Comparison of ENCODE assay signal across 22 cellular contexts in genomic region chr11:58659404-58659803, GRCh38. TPM values are rescaled to one million over a fixed set of nuclear protein-coding genes. Genes with fewer than 3 reads are reported as not detected.
DNase-seq lines count a peak whose midpoint lies in the region; ATAC-seq, FAIRE-seq and TF ChIP-seq lines count a peak whose summit lies in the region.
"Had no signal": no experiment of that assay in that cellular context is flagged by ENCODE, and none has a peak within 500 bp of the region (broad histone marks: within the 10 kb centered on the region; RNA-seq: fewer than 3 reads in every experiment).

No MANE protein-coding gene starts in this region.

- DNase-seq in Daoy (ENCODE audit: low read depth) (peak; percentile 43), PC-3 (peak; percentile 98), small intestine (peak; percentile 93), left lobe of liver (ENCODE audit: low spot score) (no peak), NOMO-1 treated with dmso at 0.1 percent for 144 hours (lab: John Stamatoyannopoulos, UW; ENCODE audit: unreplicated experiment) (no peak), uterus (no peak)
- DNase-seq: activated CD4-positive, alpha-beta memory T cell treated with anti-CD3 and anti-CD28 coated beads for 36 hours; activated CD8-positive, alpha-beta memory T cell treated with anti-CD3 and anti-CD28 coated beads, Interleukin-2, amount 50 U/mL, for 48 hours; CD4-positive, CD25-positive, alpha-beta regulatory T cell; GDM1; NCI-H1694; NCI-H2171; NCI-H524; nephron progenitor cell; right lobe of liver; stomach; tibial artery had no signal

- peak overlapping the region; percentile 85 for H3K27ac ChIP-seq in PC-3 (ENCODE audit: low read length)
- H3K27ac ChIP-seq in small intestine (ENCODE audit: low read depth in 1 of 2, low read length in 1 of 2): no peak overlapping the region
- H3K27ac ChIP-seq in uterus: no peak overlapping the region
- H3K27ac ChIP-seq: ascending aorta, parathyroid adenoma, right lobe of liver, tibial artery had no signal

- 3 to 34% (median 11%) methylated on average over 2 of the region's 2 CpGs for WGBS in small intestine, 3 donors

- H3K27me3 ChIP-seq in PC-3 (ENCODE audit: low read length): no peaks in the 10 kb centered on the region
- no peaks in the 10 kb centered on the region for H3K27me3 ChIP-seq in small intestine (ENCODE audit: control insufficient read depth in 2 of 2, insufficient read depth in 2 of 2, low read length in 2 of 2)
- H3K27me3 ChIP-seq in uterus: no peaks in the 10 kb centered on the region
- H3K27me3 ChIP-seq: ascending aorta, right lobe of liver had no signal

- CTCF ChIA-PET in PC-3 (lab: Charles Lee): interaction anchor here (0.6 to 0.9 kb wide), 2 partner anchors 29 to 137 kb away, joined by 3 read pairs; no protein-coding TSS in a partner anchor

- H3K36me3 ChIP-seq in PC-3 (ENCODE audit: low read depth, low read length) (no peaks in the 10 kb centered on the region), small intestine (ENCODE audit: control insufficient read depth in 2 of 2, insufficient read depth in 2 of 2, low read length in 2 of 2) (no peaks in the 10 kb centered on the region), uterus (no peaks in the 10 kb centered on the region)
- H3K36me3 ChIP-seq: ascending aorta, right lobe of liver, stomach, tibial artery had no signal

- no TSS peak for BruUV-seq in PC-3 (replicated peaks; lab: Mats Ljungman, UMichigan)

- H3K4me2 ChIP-seq in PC-3 (ENCODE audit: low read length): peak overlapping the region; percentile 73

- TF ChIP-seq POLR2A in uterus (IDR thresholded peaks at IDR 0.05): no peak

- H3K4me3 ChIP-seq in PC-3 (ENCODE audit: low read length): peak overlapping the region; percentile 39; the same call in 1 of the 2 replicates
- H3K4me3 ChIP-seq in small intestine (ENCODE audit: low read depth in 1 of 2, low read length in 2 of 2): no peak overlapping the region
- H3K4me3 ChIP-seq in uterus: no peak overlapping the region
- H3K4me3 ChIP-seq: ascending aorta, K562, right lobe of liver, stomach, tibial artery had no signal

- H3K4me1 ChIP-seq in PC-3 (ENCODE audit: insufficient read depth, low read length) (peaks cover 38% of the 10 kb centered on the region), small intestine (ENCODE audit: control insufficient read depth in 2 of 2, insufficient read depth in 1 of 2, low read depth in 1 of 2, low read length in 1 of 2) (peaks cover 0 to 5% of the 10 kb centered on the region in 2 donors), uterus (no peaks in the 10 kb centered on the region)
- H3K4me1 ChIP-seq: ascending aorta, parathyroid adenoma, tibial artery had no signal

- intact Hi-C loops in PC-3 (cut with micrococcal nuclease) (loop anchor here (1.0 kb wide), 1 partner anchor 86 kb away; no protein-coding TSS in a partner anchor), uterus (cut with DNase I; ENCODE audit: low total_unique reads) (no loop called here)

- FAIRE-seq in small intestine (lab: Jason Lieb, UNC): no peak
- FAIRE-seq: K562 had no signal

- ATAC-seq in PC-3 (peak; percentile 93), esophagus mucosa (peak; percentile 96), left lobe of liver (no peak)
- ATAC-seq: K562, WTC11 had no signal

- no peaks in the 10 kb centered on the region for H3K9me2 ChIP-seq in PC-3 (replicated peaks; ENCODE audit: low read length)

- H4K20me1 ChIP-seq in PC-3 (ENCODE audit: low read length): no peaks in the 10 kb centered on the region

- H3K79me2 ChIP-seq in PC-3 (ENCODE audit: low read length): no peaks in the 10 kb centered on the region
- H3K79me2 ChIP-seq: parathyroid adenoma had no signal

- no peak overlapping the region for H2AFZ ChIP-seq in PC-3 (ENCODE audit: low read length)
- H2AFZ ChIP-seq: parathyroid adenoma had no signal

- peak overlapping the region; percentile 34 for H3K9ac ChIP-seq in PC-3 (ENCODE audit: low read length)
- H3K9ac ChIP-seq: parathyroid adenoma had no signal

- TF ChIP-seq CTCF in PC-3 (conservative IDR thresholded peaks at IDR 0.05; ENCODE audit: low read depth, low read length) (no peak), uterus (IDR thresholded peaks at IDR 0.05) (no peak)

- H3K9me3 ChIP-seq in PC-3 (ENCODE audit: low read length) (no peaks in the 10 kb centered on the region), small intestine (ENCODE audit: control insufficient read depth, low read depth) (no peaks in the 10 kb centered on the region), uterus (no peaks in the 10 kb centered on the region)
- H3K9me3 ChIP-seq: ascending aorta, right lobe of liver, stomach, tibial artery had no signal

- peaks cover 9% of the 10 kb centered on the region for H3F3A ChIP-seq in PC-3 (ENCODE audit: low read length, unreplicated experiment)

- POLR2A ChIA-PET in PC-3 (lab: Charles Lee; ENCODE audit: unreplicated experiment): interaction anchor here (0.7 kb wide), 1 partner anchor 15 kb away, joined by 3 read pairs; no protein-coding TSS in a partner anchor

RNA-seq across cellular contexts. Expression of gene CNTF, which starts 36.9 kb away (rescaled TPM):
- total RNA-seq in Daoy (2014; rRNA removed; shearing (Covaris generic)): 0.65 and 1.8 TPM in 2 replicates
- total RNA-seq in PC-3 (2014; rRNA removed): 1.6 and 2.8 TPM in 2 replicates
- total RNA-seq in esophagus mucosa: 0.76 TPM
- under 1 TPM in 1 of 3 donors, not detected in 2; 0.63 TPM for polyA plus RNA-seq in small intestine
- 0.50 TPM for total RNA-seq in left lobe of liver
- total RNA-seq in uterus: 1 to 10 TPM in 2 of 4 donors, not detected in 2; 1.1 to 1.2 TPM
- polyA plus RNA-seq: CD4-positive, CD25-positive, alpha-beta regulatory T cell had no signal

Comparison
In these comparisons a context has a peak if more than half of its experiments do, and no peak if none do; other contexts are left out.
1. DNase-seq: peak in Daoy (single experiment), PC-3 (single experiment) and small intestine (single experiment); none in left lobe of liver (single experiment), NOMO-1 treated with dmso at 0.1 percent for 144 hours (single experiment) and uterus (0 of 2).